In genomic region chr6:105831321-105831720, GRCh38 we compare ENCODE assay signal across 16 cellular contexts.
DNase-seq lines count a peak whose midpoint lies in the region; ATAC-seq and TF ChIP-seq lines count a peak whose summit lies in the region.
"Had no signal": no experiment of that assay in that cellular context is flagged by ENCODE, and none has a peak within 500 bp of the region (broad histone marks: within the 10 kb centered on the region; RNA-seq: fewer than 3 reads in every experiment).

No MANE protein-coding gene starts in this region.

- H3K9me3 Mint-ChIP-seq in dendritic cell treated with granulocyte-macrophage colony-stimulating factor and Interleukin-4, amounts not matched to agents 40 ng/mL and 50 ng/mL, for 4 days, result no peaks in the 10 kb centered on the region

- TF ChIP-seq CTCF in OCI-LY7 (conservative IDR thresholded peaks at IDR 0.05; ENCODE audit: low read length) (no peak), osteoblast (IDR thresholded peaks at IDR 0.05; ENCODE audit: extremely low read depth, low read depth, low read length) (no peak), PC-3 (conservative IDR thresholded peaks at IDR 0.05; ENCODE audit: low read depth, low read length) (no peak)

- no peaks in the 10 kb centered on the region for H3F3A ChIP-seq in PC-3 (ENCODE audit: low read length, unreplicated experiment)

- H3K36me3 ChIP-seq in OCI-LY7 (ENCODE audit: insufficient read depth, low read length) (no peaks in the 10 kb centered on the region), osteoblast (ENCODE audit: insufficient read depth, low read length) (no peaks in the 10 kb centered on the region), PC-3 (ENCODE audit: low read depth, low read length) (no peaks in the 10 kb centered on the region)
- H3K36me3 ChIP-seq: SJSA1 had no signal

- H2AFZ ChIP-seq in OCI-LY7 (ENCODE audit: low read length) (peak overlapping the region; percentile 91), osteoblast (ENCODE audit: low read length) (peak overlapping the region; percentile 64), PC-3 (ENCODE audit: low read length) (no peak overlapping the region)

- DNase-seq in NCI-H82 (lab: John Stamatoyannopoulos, UW), result peak; percentile 63
- DNase-seq in NCI-H82 treated with DMSO at 0.1 percent for 48 hours (lab: John Stamatoyannopoulos, UW; ENCODE audit: unreplicated experiment), result no peak
- DNase-seq in OCI-LY7 (ENCODE audit: low spot score), result peak; percentile 47
- DNase-seq in osteoblast (ENCODE audit: insufficient read length, low spot score, missing footprints), result no peak
- no peak for DNase-seq in UCSD-AML1 (lab: John Stamatoyannopoulos, UW; ENCODE audit: unreplicated experiment)
- DNase-seq in NK-92 treated with Interleukin-12 subunit alpha and Interleukin-12 subunit beta, amount 100 ng/mL, for 24 hours (lab: John Stamatoyannopoulos, UW), result no peak
- DNase-seq in PC-3, result no peak
- DNase-seq: Caco-2, DMS53, KBM-7, NCI-H2107, OCI-M1 had no signal

- H3K9me2 ChIP-seq in OCI-LY7 (ENCODE audit: insufficient read depth, low read length), result no peaks in the 10 kb centered on the region
- no peaks in the 10 kb centered on the region for H3K9me2 ChIP-seq in PC-3 (replicated peaks; ENCODE audit: low read length)

- H4K20me1 ChIP-seq in OCI-LY7 (ENCODE audit: insufficient read depth, low read length), result no peaks in the 10 kb centered on the region
- H4K20me1 ChIP-seq in osteoblast (ENCODE audit: insufficient read depth, low read length), result no peaks in the 10 kb centered on the region
- no peaks in the 10 kb centered on the region for H4K20me1 ChIP-seq in PC-3 (ENCODE audit: low read length)

- H3K4me3 ChIP-seq in OCI-LY7 (ENCODE audit: low read depth, low read length, poor library complexity, severe bottlenecking) (no peak overlapping the region), osteoblast (ENCODE audit: insufficient read depth, low read length) (no peak overlapping the region), PC-3 (ENCODE audit: low read length) (no peak overlapping the region)
- H3K4me3 ChIP-seq: A549, SJSA1 had no signal

- H3K27ac ChIP-seq in OCI-LY7 (ENCODE audit: low read depth, low read length, poor library complexity, severe bottlenecking) (no peak overlapping the region), osteoblast (ENCODE audit: low read depth, low read length) (no peak overlapping the region), PC-3 (ENCODE audit: low read length) (no peak overlapping the region)
- H3K27ac ChIP-seq: RWPE1, SJSA1 had no signal

- CTCF ChIA-PET in OCI-LY7 (lab: Charles Lee; ENCODE audit: unreplicated experiment) (no interaction called here), PC-3 (lab: Charles Lee) (no interaction called here)

- H3K27me3 ChIP-seq in osteoblast (ENCODE audit: insufficient read depth, low read length) (no peaks in the 10 kb centered on the region), PC-3 (ENCODE audit: low read length) (no peaks in the 10 kb centered on the region)
- H3K27me3 ChIP-seq: SJSA1 had no signal

- H3K79me2 ChIP-seq in OCI-LY7 (ENCODE audit: insufficient read depth, low read depth, low read length) (no peaks in the 10 kb centered on the region), osteoblast (ENCODE audit: insufficient read depth, low read length) (no peaks in the 10 kb centered on the region), PC-3 (ENCODE audit: low read length) (no peaks in the 10 kb centered on the region)

- H3K9ac ChIP-seq in PC-3 (ENCODE audit: low read length), result no peak overlapping the region

- H3K4me1 ChIP-seq in OCI-LY7 (ENCODE audit: insufficient read depth, low read length, poor library complexity, severe bottlenecking) (peaks cover 49% of the 10 kb centered on the region), osteoblast (ENCODE audit: insufficient read depth, low read length) (peaks cover 8% of the 10 kb centered on the region), PC-3 (ENCODE audit: insufficient read depth, low read length) (no peaks in the 10 kb centered on the region)
- H3K4me1 ChIP-seq: Caco-2, SJSA1 had no signal

- no peak overlapping the region for H3K4me3 Mint-ChIP-seq in dendritic cell treated with granulocyte-macrophage colony-stimulating factor and Interleukin-4, amounts not matched to agents 40 ng/mL and 50 ng/mL, for 4 days

- H3K4me2 ChIP-seq in OCI-LY7 (ENCODE audit: low read length), result peak overlapping the region; percentile 13; the same call in 1 of the 2 replicates
- no peak overlapping the region for H3K4me2 ChIP-seq in osteoblast (ENCODE audit: insufficient read depth, low read length)
- H3K4me2 ChIP-seq in PC-3 (ENCODE audit: low read length), result no peak overlapping the region
- H3K4me2 ChIP-seq: A549 had no signal

- H3K9me3 ChIP-seq in OCI-LY7 (ENCODE audit: low read length) (no peaks in the 10 kb centered on the region), osteoblast (ENCODE audit: low read depth, low read length) (no peaks in the 10 kb centered on the region), PC-3 (ENCODE audit: low read length) (no peaks in the 10 kb centered on the region)
- H3K9me3 ChIP-seq: A549, Caco-2, SJSA1 had no signal

- no peaks in the 10 kb centered on the region for H3K36me3 Mint-ChIP-seq in dendritic cell treated with granulocyte-macrophage colony-stimulating factor and Interleukin-4, amounts not matched to agents 40 ng/mL and 50 ng/mL, for 4 days (ENCODE audit: low read depth)

- H3K27me3 Mint-ChIP-seq in dendritic cell treated with granulocyte-macrophage colony-stimulating factor and Interleukin-4, amounts not matched to agents 40 ng/mL and 50 ng/mL, for 4 days, result no peaks in the 10 kb centered on the region

- intact Hi-C loops in OCI-LY7 (cut with micrococcal nuclease; ENCODE audit: unreplicated experiment), result no loop called here
- intact Hi-C loops in dendritic cell treated with granulocyte-macrophage colony-stimulating factor and Interleukin-4, amounts not matched to agents 40 ng/mL and 50 ng/mL, for 4 days (cut with micrococcal nuclease), result loop anchor here (5.0 kb wide), 2 partner anchors 36 to 39 kb away; no protein-coding TSS in a partner anchor
- intact Hi-C loops in PC-3 (cut with micrococcal nuclease), result loop anchor here (10.0 kb wide), 1 partner anchor 97 kb away; no protein-coding TSS in a partner anchor

- no peak for ATAC-seq in PC-3
- ATAC-seq: A549 had no signal

- peaks cover 31% of the 10 kb centered on the region for H3K4me1 Mint-ChIP-seq in dendritic cell treated with granulocyte-macrophage colony-stimulating factor and Interleukin-4, amounts not matched to agents 40 ng/mL and 50 ng/mL, for 4 days (ENCODE audit: low read depth)

- POLR2A ChIA-PET in OCI-LY7 (lab: Charles Lee), result interaction anchor here (1.0 to 1.4 kb wide), 4 partner anchors 21 to 161 kb away, joined by 3 read pairs; no protein-coding TSS in a partner anchor
- POLR2A ChIA-PET in PC-3 (lab: Charles Lee; ENCODE audit: unreplicated experiment), result no interaction called here

- BruUV-seq in OCI-LY7 (replicated peaks; lab: Mats Ljungman, UMichigan), result no TSS peak
- no TSS peak for BruUV-seq in PC-3 (replicated peaks; lab: Mats Ljungman, UMichigan)

- peak overlapping the region; percentile 88 for H3K27ac Mint-ChIP-seq in dendritic cell treated with granulocyte-macrophage colony-stimulating factor and Interleukin-4, amounts not matched to agents 40 ng/mL and 50 ng/mL, for 4 days

Comparison
In these comparisons a context has a peak if more than half of its experiments do, and no peak if none do; other contexts are left out.
1. DNase-seq: peak in NCI-H82 (single experiment) and OCI-LY7 (single experiment); none in NCI-H82 treated with DMSO at 0.1 percent for 48 hours (single experiment), osteoblast (single experiment), UCSD-AML1 (single experiment), NK-92 treated with Interleukin-12 subunit alpha and Interleukin-12 subunit beta, amount 100 ng/mL, for 24 hours (single experiment) and PC-3 (single experiment).